Comparison of ENCODE assay signal across 8 cellular contexts in the genomic region with DNA sequence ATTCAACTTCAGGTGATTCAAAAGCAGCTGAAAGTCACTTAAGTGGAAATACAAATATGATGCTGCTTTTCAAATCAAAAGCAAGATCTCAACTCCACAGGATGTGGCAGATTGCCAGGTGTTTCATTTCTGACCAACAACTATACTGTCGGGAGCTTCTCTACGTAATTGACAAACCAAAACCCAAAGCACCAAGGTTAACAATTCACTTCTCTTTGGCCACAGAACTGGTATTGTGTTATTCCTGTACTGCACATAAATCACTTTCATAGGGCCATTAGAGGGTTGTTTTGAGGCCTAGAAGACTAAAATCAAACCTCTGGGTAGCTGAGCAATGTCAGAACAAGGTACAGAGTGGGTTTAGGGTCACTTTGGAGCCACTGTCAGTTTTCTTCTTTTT.
DNase-seq lines count a peak whose midpoint lies in the region; ATAC-seq and TF ChIP-seq lines count a peak whose summit lies in the region.

No MANE protein-coding gene starts in this region.

- TF ChIP-seq CTCF in epithelial cell of proximal tubule (conservative IDR thresholded peaks at IDR 0.05; ENCODE audit: low read depth, low read length): no peak
- TF ChIP-seq CTCF in sigmoid colon (IDR thresholded peaks at IDR 0.05): no peak
- no peak for TF ChIP-seq CTCF in spleen (IDR thresholded peaks at IDR 0.05 in 8 of 11, conservative IDR thresholded peaks at IDR 0.05 in 3 of 11)

- TF ChIP-seq POLR2A in sigmoid colon (IDR thresholded peaks at IDR 0.05) (no peak), spleen (IDR thresholded peaks at IDR 0.05) (no peak)

- H3K4me3 ChIP-seq in epithelial cell of proximal tubule (ENCODE audit: low read depth, low read length) (no peak overlapping the region), sigmoid colon (no peak overlapping the region), spleen (no peak overlapping the region)

- 38 to 39% methylated on average over 2 of the region's 2 CpGs for WGBS in sigmoid colon, 2 donors
- 25 to 47% (median 39%) methylated on average over 2 of the region's 2 CpGs for WGBS in spleen, 5 donors

- H3K9me3 ChIP-seq in sigmoid colon: no peaks in the 10 kb centered on the region
- H3K9me3 ChIP-seq in spleen: peaks cover 0 to 3% (median 0%) of the 10 kb centered on the region in 8 donors

- H3K36me3 ChIP-seq in sigmoid colon: no peaks in the 10 kb centered on the region
- no peaks in the 10 kb centered on the region for H3K36me3 ChIP-seq in spleen

- H3K4me1 ChIP-seq in sigmoid colon (peaks cover 0 to 5% (median 0%) of the 10 kb centered on the region in 4 donors), spleen (no peaks in the 10 kb centered on the region)

- DNase-seq in NCI-H1930 (lab: John Stamatoyannopoulos, UW): peak; percentile 14 to 31
- peak; percentile 7 for DNase-seq in epithelial cell of proximal tubule (ENCODE audit: low read depth)
- no peak for DNase-seq in iPS-NIHi7 (ENCODE audit: extremely low spot score)
- DNase-seq in sigmoid colon: no peak
- DNase-seq in Ammon's horn (ENCODE audit: low spot score): no peak
- no peak for DNase-seq in spleen

- TF ChIP-seq EP300 in sigmoid colon (IDR thresholded peaks at IDR 0.05): no peak

- H3K27me3 ChIP-seq in sigmoid colon: no peaks in the 10 kb centered on the region
- no peaks in the 10 kb centered on the region for H3K27me3 ChIP-seq in spleen (replicated peaks in 1 of 7)

- intact Hi-C loops in sigmoid colon (cut with DNase I): no loop called here
- intact Hi-C loops in spleen (cut with DNase I; ENCODE audit: low total_unique reads): no loop called here

- H3K27ac ChIP-seq in sigmoid colon (no peak overlapping the region), spleen (no peak overlapping the region)

- ATAC-seq in GM19035 (IDR thresholded peaks at IDR 0.05; ENCODE audit: unreplicated experiment) (peak; percentile 98), HG02884 (IDR thresholded peaks at IDR 0.05; ENCODE audit: unreplicated experiment) (peak; percentile 93)

Comparison
In these comparisons a context has a peak if more than half of its experiments do, and no peak if none do; other contexts are left out.
1. DNase-seq: peak in NCI-H1930 (2 of 2) and epithelial cell of proximal tubule (single experiment); none in iPS-NIHi7 (single experiment), sigmoid colon (single experiment), Ammon's horn (single experiment) and spleen (single experiment).